8 cellular contexts compared by ENCODE assay signal in genomic region chr6:71289039-71289801, GRCh38. TPM values are rescaled to one million over a fixed set of nuclear protein-coding genes. Genes with fewer than 3 reads are reported as not detected.
DNase-seq lines count a peak whose midpoint lies in the region; ATAC-seq, FAIRE-seq and TF ChIP-seq lines count a peak whose summit lies in the region.

No MANE protein-coding gene starts in this region.

- no peak for TF ChIP-seq EP300 in HepG2 (IDR thresholded peaks at IDR 0.05; ENCODE audit: low read depth in 2 of 2, low read length in 2 of 2)
- no peak for TF ChIP-seq EP300 in HepG2 (CRISPR knock-in tag; IDR thresholded peaks at IDR 0.05; ENCODE audit: borderline replicate concordance)

- DNase-seq in Calu3 (peak; percentile 37), choroid plexus epithelial cell (ENCODE audit: low read depth) (no peak), HepG2 (ENCODE audit: low spot score) (no peak), H54 (ENCODE audit: insufficient read length, low spot score) (no peak)

- ATAC-seq in GM19452 (IDR thresholded peaks at IDR 0.05; ENCODE audit: unreplicated experiment) (peak; percentile 33), HG03469 (IDR thresholded peaks at IDR 0.05; ENCODE audit: unreplicated experiment) (peak; percentile 20), HepG2 (peak; percentile 75)

- in situ Hi-C loops in HepG2 (cut with HindIII; ENCODE audit: extremely low pct_ligation_motif_present, low pct_unique_long_range_greater_than_20kb): no loop called here

- intact Hi-C loops in Calu3 (cut with micrococcal nuclease; ENCODE audit: unreplicated experiment): no loop called here
- intact Hi-C loops in HepG2 (cut with micrococcal nuclease; ENCODE audit: unreplicated experiment): loop anchor here (2.0 kb wide), 1 partner anchor 60 kb away; no protein-coding TSS in a partner anchor

- H3K36me3 Mint-ChIP-seq in Calu3 (ENCODE audit: insufficient read depth, unreplicated experiment): peaks cover 36% of the 10 kb centered on the region

- H3K4me2 ChIP-seq in SU-DHL-6 (ENCODE audit: low read depth, low read length, poor library complexity, severe bottlenecking) (peak overlapping the region; percentile 95), HepG2 (ENCODE audit: low read depth, low read length) (peak overlapping the region; percentile 88)

- no peak for TF ChIP-seq CTCF in Calu3 (IDR thresholded peaks at IDR 0.05; ENCODE audit: unreplicated experiment)
- TF ChIP-seq CTCF in SU-DHL-6 (IDR thresholded peaks at IDR 0.05; ENCODE audit: insufficient read depth, low read length, poor library complexity, severe bottlenecking): no peak
- TF ChIP-seq CTCF in choroid plexus epithelial cell (conservative IDR thresholded peaks at IDR 0.05; ENCODE audit: low read depth, low read length): no peak
- no peak for TF ChIP-seq CTCF in HepG2 (CRISPR knock-in tag; IDR thresholded peaks at IDR 0.05)

- H2AFZ ChIP-seq in SU-DHL-6 (ENCODE audit: low read depth, low read length, severe bottlenecking) (peak overlapping the region; percentile 74), HepG2 (ENCODE audit: low read length) (no peak overlapping the region)

- no TSS peak for BruUV-seq in Calu3 (replicated peaks; lab: Mats Ljungman, UMichigan)
- no TSS peak for BruUV-seq in HepG2 (replicated peaks; lab: Mats Ljungman, UMichigan)

- H4K20me1 ChIP-seq in SU-DHL-6 (ENCODE audit: low read depth, low read length) (no peaks in the 10 kb centered on the region), HepG2 (ENCODE audit: insufficient read depth, low read length) (no peaks in the 10 kb centered on the region)

- no peaks in the 10 kb centered on the region for H3K9me2 ChIP-seq in SU-DHL-6 (replicated peaks; ENCODE audit: insufficient read depth, low read length)

- H3K27me3 Mint-ChIP-seq in Calu3 (ENCODE audit: unreplicated experiment): no peaks in the 10 kb centered on the region

- H3K4me3 ChIP-seq in SU-DHL-6 (ENCODE audit: insufficient read depth, low read length, poor library complexity, severe bottlenecking): peak overlapping the region; percentile 91
- peak overlapping the region; percentile 71 for H3K4me3 ChIP-seq in choroid plexus epithelial cell (ENCODE audit: low read depth, low read length)
- H3K4me3 ChIP-seq in HepG2 (replicated peaks in 1 of 3; ENCODE audit: insufficient read depth in 1 of 3, low read depth in 2 of 3, low read length in 3 of 3): peak overlapping the region; percentile 52 to 76 (median 62)
- H3K4me3 ChIP-seq in stomach smooth muscle (ENCODE audit: low read length in 2 of 2): peak overlapping the region; percentile 70 to 80

- H3K27me3 ChIP-seq in SU-DHL-6 (ENCODE audit: low read length) (no peaks in the 10 kb centered on the region), HepG2 (ENCODE audit: control insufficient read depth in 1 of 2, insufficient read depth in 2 of 2, low read length in 2 of 2) (peaks cover 0 to 11% of the 10 kb centered on the region in 2 experiments; a peak in 2 of 5 replicates), stomach smooth muscle (ENCODE audit: control insufficient read depth in 1 of 2, insufficient read depth in 2 of 2, low read length in 2 of 2) (no peaks in the 10 kb centered on the region)

- no peaks in the 10 kb centered on the region for H3K9me3 Mint-ChIP-seq in Calu3 (ENCODE audit: low read depth, unreplicated experiment)

- H3K27ac Mint-ChIP-seq in Calu3 (ENCODE audit: unreplicated experiment): peak overlapping the region; percentile 60

- H3K4me1 ChIP-seq in HepG2 (ENCODE audit: insufficient read depth, low read length) (peaks cover 15% of the 10 kb centered on the region), stomach smooth muscle (ENCODE audit: control insufficient read depth, insufficient read depth, low read length) (peaks cover 10% of the 10 kb centered on the region)

- H3K27ac ChIP-seq in SU-DHL-6 (ENCODE audit: low read depth, low read length): peak overlapping the region; percentile 86; the same call in 1 of the 2 replicates
- H3K27ac ChIP-seq in HepG2 (ENCODE audit: extremely low read length, insufficient read depth, low read length): no peak overlapping the region
- peak overlapping the region; percentile 12 for H3K27ac ChIP-seq in stomach smooth muscle (ENCODE audit: low read length)

- no peak for FAIRE-seq in HepG2 (lab: Jason Lieb, UNC)
- no peak for FAIRE-seq in H54 (lab: Jason Lieb, UNC)

- CTCF ChIA-PET in Calu3 (lab: Charles Lee): interaction anchor here (1.0 to 2.2 kb wide), 4 partner anchors 39 to 108 kb away, joined by 3 to 6 read pairs (median 6); no protein-coding TSS in a partner anchor
- CTCF ChIA-PET in HepG2 (lab: Yijun Ruan, JAX; ENCODE audit: low intra/inter-chr PET ratio, low total read pairs): no interaction called here

- H3K4me1 Mint-ChIP-seq in Calu3 (ENCODE audit: low read depth, unreplicated experiment): peaks cover 50% of the 10 kb centered on the region

- H3K36me3 ChIP-seq in SU-DHL-6 (ENCODE audit: low read length) (no peaks in the 10 kb centered on the region; the same call in 1 of the 2 replicates), HepG2 (replicated peaks in 1 of 2; ENCODE audit: control insufficient read depth in 1 of 2, insufficient read depth in 2 of 2, low read length in 2 of 2) (no peaks in the 10 kb centered on the region), stomach smooth muscle (ENCODE audit: control insufficient read depth in 2 of 2, insufficient read depth in 2 of 2, low read length in 2 of 2) (peaks cover 0 to 3% of the 10 kb centered on the region in 2 donors)

- POLR2A ChIA-PET in HepG2 (lab: Yijun Ruan, JAX): no interaction called here

- H3K79me2 ChIP-seq in SU-DHL-6 (ENCODE audit: insufficient read depth, low read length) (no peaks in the 10 kb centered on the region; the same call in 1 of the 2 replicates), HepG2 (ENCODE audit: insufficient read depth, low read length) (no peaks in the 10 kb centered on the region)

- peaks cover 10% of the 10 kb centered on the region for H3F3A ChIP-seq in SU-DHL-6 (ENCODE audit: insufficient read depth)

- H3K9ac ChIP-seq in SU-DHL-6 (ENCODE audit: low read length): peak overlapping the region; percentile 78
- peak overlapping the region; percentile 46; the same call in 1 of the 2 replicates for H3K9ac ChIP-seq in HepG2 (ENCODE audit: insufficient read depth, low read depth, low read length)
- peak overlapping the region; percentile 37 to 67 for H3K9ac ChIP-seq in stomach smooth muscle (ENCODE audit: low read length in 2 of 2)

- TF ChIP-seq RAD21 in HepG2 (CRISPR knock-in tag; IDR thresholded peaks at IDR 0.05): no peak

- TF ChIP-seq POLR2A in HepG2 (IDR thresholded peaks at IDR 0.05; ENCODE audit: insufficient read depth in 1 of 2, low read depth in 2 of 2, low read length in 2 of 2): no peak
- no peak for TF ChIP-seq POLR2A in H54 (IDR thresholded peaks at IDR 0.05; ENCODE audit: low read depth, low read length)

- H3K4me3 Mint-ChIP-seq in Calu3 (ENCODE audit: low read depth, unreplicated experiment): peak overlapping the region; percentile 53

- no peaks in the 10 kb centered on the region for H3K9me3 ChIP-seq in SU-DHL-6 (ENCODE audit: insufficient read depth, low read length)
- H3K9me3 ChIP-seq in HepG2 (ENCODE audit: low read length): no peaks in the 10 kb centered on the region
- H3K9me3 ChIP-seq in stomach smooth muscle (ENCODE audit: control insufficient read depth in 2 of 2, low read length in 2 of 2): no peaks in the 10 kb centered on the region

- 10% methylated on average over 9 of the region's 57 CpGs for WGBS in HepG2 (ENCODE audit: low lambda C conversion rate)

TF ChIP-seq in HepG2, 621 proteins besides CTCF, POLR2A, EP300 and RAD21 (continues in another document):
- TF ChIP-seq ZFX (CRISPR knock-in tag; IDR thresholded peaks at IDR 0.05; ENCODE audit: low read depth) (0 out of 2 replicates have a peak, but pooled peaks have one; percentile 14), ZFY (CRISPR knock-in tag; IDR thresholded peaks at IDR 0.05) (peak; percentile 17), CREB1 (IDR thresholded peaks at IDR 0.05) (peak; percentile 51; the same call in 1 of the 2 replicates), CREB1 (CRISPR knock-in tag; IDR thresholded peaks at IDR 0.05) (no peak), FOXK2 (IDR thresholded peaks at IDR 0.05) (no peak)
- TF ChIP-seq, protein P1, sequence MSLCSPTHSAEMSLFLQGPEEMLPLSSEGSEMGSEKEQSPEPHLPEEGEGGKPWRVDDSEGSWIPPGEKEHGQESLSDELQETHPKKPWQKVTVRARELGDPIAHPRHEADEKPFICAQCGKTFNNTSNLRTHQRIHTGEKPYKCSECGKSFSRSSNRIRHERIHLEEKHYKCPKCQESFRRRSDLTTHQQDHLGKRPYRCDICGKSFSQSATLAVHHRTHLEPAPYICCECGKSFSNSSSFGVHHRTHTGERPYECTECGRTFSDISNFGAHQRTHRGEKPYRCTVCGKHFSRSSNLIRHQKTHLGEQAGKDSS (CRISPR knock-in tag; IDR thresholded peaks at IDR 0.05; ENCODE audit: borderline replicate concordance, low read depth): no peak

RNA-seq across cellular contexts. Expression of gene OGFRL1, which starts 0.6 kb away (rescaled TPM):
- total RNA-seq in Calu3 (2022): 18.2 and 21.0 TPM in 2 replicates
- 0.80 and 0.88 TPM in 2 replicates for total RNA-seq in HepG2 (2016; rRNA removed; fragmentation: Illumina TruSeq; extraction: Trizol)
- total RNA-seq in HepG2 (2016; cell fraction: cytosol; rRNA removed; fragmentation: Illumina TruSeq; extraction: Trizol; ENCODE audit: low read depth): 0.61 and 0.62 TPM in 2 replicates
- total RNA-seq in HepG2 (2016; cell fraction: insoluble cytoplasmic fraction; rRNA removed; fragmentation: Illumina TruSeq; extraction: Trizol): 0.82 and 1.0 TPM in 2 replicates
- 1.4 and 1.7 TPM in 2 replicates for total RNA-seq in HepG2 (2016; cell fraction: membrane; rRNA removed; fragmentation: Illumina TruSeq; extraction: Trizol)
- 0.75 and 1.8 TPM in 2 replicates for total RNA-seq in HepG2 (2016; cell fraction: nucleus; rRNA removed; fragmentation: Illumina TruSeq; extraction: Trizol)
- polyA plus RNA-seq in HepG2 (2011; rRNA removed): 0.25 and 0.26 TPM in 2 replicates
- polyA plus RNA-seq in HepG2 (2011; cell fraction: cytosol; rRNA removed): 0.15 and 0.24 TPM in 2 replicates
- polyA plus RNA-seq in HepG2 (2011; cell fraction: nucleus; rRNA removed): 0.10 and 0.38 TPM in 2 replicates
- 0.15 and 0.51 TPM in 2 replicates for polyA plus RNA-seq in HepG2 (2012)
- 1.1 TPM in 2 replicates for polyA plus RNA-seq in HepG2 (2016; cell fraction: cytosol; fragmentation: Illumina TruSeq; extraction: Trizol; ENCODE audit: low read depth)
- polyA plus RNA-seq in HepG2 (2016; cell fraction: insoluble cytoplasmic fraction; fragmentation: Illumina TruSeq; extraction: Trizol; ENCODE audit: low read depth): 1.0 and 1.1 TPM in 2 replicates
- 1.8 and 2.0 TPM in 2 replicates for polyA plus RNA-seq in HepG2 (2016; cell fraction: membrane; fragmentation: Illumina TruSeq; extraction: Trizol; ENCODE audit: low read depth)
- 0.83 and 1.0 TPM in 2 replicates for polyA plus RNA-seq in HepG2 (2016; cell fraction: nucleus; fragmentation: Illumina TruSeq; extraction: Trizol; ENCODE audit: insufficient read depth, low read depth)
- 0.28 and 5.8 TPM in 2 replicates for polyA minus RNA-seq in HepG2 (2011; rRNA and poly(A)+ RNA removed; ENCODE audit: low replicate concordance)
- 0.30 and 0.44 TPM in 2 replicates for polyA minus RNA-seq in HepG2 (2011; cell fraction: cytosol; rRNA and poly(A)+ RNA removed)
- polyA minus RNA-seq in HepG2 (2011; cell fraction: nucleus; rRNA and poly(A)+ RNA removed): 1.9 and 2.7 TPM in 2 replicates

Comparison
In these comparisons a context has a peak if more than half of its experiments do, and no peak if none do; other contexts are left out.
1. ATAC-seq: peak in every context shown above with its lines; median percentile 75 in HepG2; 33 in GM19452; 20 in HG03469.